Comparison of ENCODE assay signal across 23 cellular contexts in the genomic region with DNA sequence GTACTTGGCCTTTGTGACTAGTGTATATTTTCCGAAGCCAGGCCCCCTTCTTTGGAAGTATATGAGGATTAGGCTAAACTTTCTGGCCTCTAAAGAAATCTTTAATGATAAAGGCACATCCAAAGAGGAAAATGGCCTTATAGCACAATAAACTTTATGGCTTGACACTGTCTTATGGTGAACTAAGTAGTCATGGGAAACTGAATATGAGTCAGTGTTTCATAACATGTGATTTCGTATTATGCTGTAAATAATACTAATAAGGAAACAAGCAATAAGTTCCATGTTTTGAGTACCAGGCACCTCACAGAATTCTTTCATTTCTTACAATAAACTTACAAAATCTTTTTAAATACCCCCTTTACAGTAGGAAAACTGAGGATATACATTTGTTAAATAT. TPM values are rescaled to one million over a fixed set of nuclear protein-coding genes. Genes with fewer than 3 reads are reported as not detected.
"Had no signal": no experiment of that assay in that cellular context is flagged by ENCODE, and none has a peak within 500 bp of the region (broad histone marks: within the 10 kb centered on the region; RNA-seq: fewer than 3 reads in every experiment).

No MANE protein-coding gene starts in this region.

- H3K4me1 ChIP-seq: colonic mucosa, foreskin keratinocyte, heart left ventricle, pancreas, thyroid gland, upper lobe of left lung, uterus had no signal

- H3K27me3 ChIP-seq: colonic mucosa, foreskin keratinocyte, heart left ventricle, pancreas, thyroid gland, upper lobe of left lung, uterus had no signal

- ATAC-seq: foreskin keratinocyte, heart left ventricle, natural killer cell, pancreas, right cardiac atrium had no signal

- H3K27ac ChIP-seq: colonic mucosa, foreskin keratinocyte, heart left ventricle, pancreas, thyroid gland, upper lobe of left lung, uterus had no signal

- DNase-seq: cerebellar nuclear complex; colonic mucosa; dermis blood vessel endothelial cell; endodermal cell; foreskin keratinocyte; heart left ventricle; hippocampal formation; kidney glomerular epithelial cell; natural killer cell; nucleus accumbens; pancreas; right cardiac atrium; stimulated activated CD4-positive, alpha-beta T cell treated with anti-CD3 and anti-CD28 coated beads, Interleukin-2, amount 100 ng/mL, for 48 hours; stimulated activated naive CD4-positive, alpha-beta T cell treated with Interleukin-2 at 50 U/mL for 16 hours; thyroid gland; upper lobe of left lung; uterus had no signal

- H3K36me3 ChIP-seq: colonic mucosa, heart left ventricle, pancreas, thyroid gland, upper lobe of left lung, uterus had no signal

- H3K4me3 ChIP-seq: colonic mucosa, heart left ventricle, pancreas, smooth muscle cell, thyroid gland, upper lobe of left lung, uterus had no signal

- H3K4me2 ChIP-seq: smooth muscle cell had no signal

- H3K9me3 ChIP-seq: colonic mucosa, heart left ventricle, pancreas, thyroid gland, upper lobe of left lung, uterus had no signal

RNA-seq across cellular contexts. Expression of gene ZPLD1, which starts 8.2 kb away (rescaled TPM):
- total RNA-seq: endothelial cell of umbilical vein, glomerular endothelial cell, natural killer cell, neural crest cell, progenitor cell of endocrine pancreas, smooth muscle cell, upper lobe of left lung had no signal
- polyA plus RNA-seq: endothelial cell of umbilical vein, esophagus, right cardiac atrium had no signal
